Comparison of ENCODE assay signal across 20 cellular contexts in genomic region chr2:153074207-153074606, GRCh38.
DNase-seq lines count a peak whose midpoint lies in the region; ATAC-seq, FAIRE-seq and TF ChIP-seq lines count a peak whose summit lies in the region.
"Had no signal": no experiment of that assay in that cellular context is flagged by ENCODE, and none has a peak within 500 bp of the region (broad histone marks: within the 10 kb centered on the region; RNA-seq: fewer than 3 reads in every experiment).

No MANE protein-coding gene starts in this region.

- H3K27me3 ChIP-seq in RWPE2 (ENCODE audit: insufficient read depth, poor library complexity, severe bottlenecking) (no peaks in the 10 kb centered on the region), keratinocyte (ENCODE audit: control insufficient read depth, extremely low read depth, insufficient read depth, low read length) (no peaks in the 10 kb centered on the region), testis (no peaks in the 10 kb centered on the region)

- no peak overlapping the region for H3K4me3 ChIP-seq in A549
- H3K4me3 ChIP-seq in RWPE2 (ENCODE audit: severe bottlenecking) = no peak overlapping the region
- no peak overlapping the region for H3K4me3 ChIP-seq in keratinocyte (ENCODE audit: control insufficient read depth in 2 of 3, extremely low read depth in 1 of 3, insufficient read depth in 2 of 3, low read depth in 1 of 3, low read length in 3 of 3)
- H3K4me3 ChIP-seq in testis = no peak overlapping the region
- H3K4me3 ChIP-seq: PC-9 had no signal

- 18% methylated on average over 1 of the region's 1 CpG for WGBS in A549 (ENCODE audit: missing lambda C conversion rate)
- 93 to 100% methylated on average over 1 of the region's 1 CpG for WGBS in testis, 2 donors

- H3K27ac ChIP-seq in A549 (no peak overlapping the region), RWPE2 (ENCODE audit: poor library complexity, severe bottlenecking) (no peak overlapping the region), keratinocyte (ENCODE audit: control insufficient read depth, insufficient read depth, low read length) (no peak overlapping the region), testis (no peak overlapping the region)
- H3K27ac ChIP-seq: HL-60, KMS-11, PC-9 had no signal

- no peak for DNase-seq in A549 (ENCODE audit: low read depth in 1 of 2, low spot score in 1 of 2)
- DNase-seq in HS-5 (ENCODE audit: low read depth) = peak; percentile 58
- no peak for DNase-seq in RWPE2 (ENCODE audit: low spot score)
- DNase-seq in keratinocyte (ENCODE audit: low read depth, low spot score) = peak; percentile 5
- no peak for DNase-seq in testis
- DNase-seq in activated T-cell treated with anti-CD3 and anti-CD28 coated beads, Interleukin-2, amount 50 U/mL, for 1 hour = no peak
- DNase-seq: CD4-positive, alpha-beta T cell; DND-41; GOT3; HFFc6; NCI-H1417 treated with DMSO at 0.1 percent for 48 hours; NCI-H2029; NCI-H526; PC-9; Right ventricle myocardium superior; SK-N-SH had no signal

- no peaks in the 10 kb centered on the region for H3K79me2 ChIP-seq in keratinocyte (ENCODE audit: control insufficient read depth, insufficient read depth, low read length)

- no peak for TF ChIP-seq EP300 in A549 (IDR thresholded peaks at IDR 0.05)

- dilution Hi-C loops in keratinocyte (cut with MboI; ENCODE audit: extremely low pct_ligation_motif_present, low sequenced_read_pairs) = no loop called here

- TF ChIP-seq POLR2A in A549 (IDR thresholded peaks at IDR 0.05; ENCODE audit: low read length) (no peak), testis (IDR thresholded peaks at IDR 0.05) (no peak)

- H3K9me3 ChIP-seq in A549 = no peaks in the 10 kb centered on the region
- H3K9me3 ChIP-seq in RWPE2 (ENCODE audit: severe bottlenecking) = no peaks in the 10 kb centered on the region
- no peaks in the 10 kb centered on the region for H3K9me3 ChIP-seq in keratinocyte (ENCODE audit: control insufficient read depth, low read depth, low read length)
- no peaks in the 10 kb centered on the region for H3K9me3 ChIP-seq in testis
- H3K9me3 ChIP-seq: SK-N-SH had no signal

- ATAC-seq in A549 = no peak; a peak in 1 of 6 replicates
- peak; percentile 98 for ATAC-seq in RWPE2 (ENCODE audit: low read depth)
- ATAC-seq in HG03378 (IDR thresholded peaks at IDR 0.05; ENCODE audit: unreplicated experiment) = no peak
- no peak for ATAC-seq in GM21717 (IDR thresholded peaks at IDR 0.05; ENCODE audit: unreplicated experiment)

- no peak overlapping the region for H3K9ac ChIP-seq in keratinocyte (ENCODE audit: control insufficient read depth, extremely low read depth, insufficient read depth, low read length)
- H3K9ac ChIP-seq: KMS-11, SK-N-SH had no signal

- intact Hi-C loops in testis (cut with DNase I; ENCODE audit: low total_unique reads) = no loop called here

- no peak overlapping the region for H3K4me2 ChIP-seq in A549
- H3K4me2 ChIP-seq in keratinocyte (ENCODE audit: control insufficient read depth, extremely low read depth, insufficient read depth, low read depth, low read length) = no peak overlapping the region
- H3K4me2 ChIP-seq: KMS-11, PC-9, SK-N-SH had no signal

- CTCF ChIA-PET in A549 (lab: Yijun Ruan, JAX) = no interaction called here

- no peak for TF ChIP-seq CTCF in A549 (IDR thresholded peaks at IDR 0.05)
- TF ChIP-seq CTCF in RWPE2 (IDR thresholded peaks at IDR 0.05; ENCODE audit: poor library complexity, severe bottlenecking) = no peak
- no peak for TF ChIP-seq CTCF in keratinocyte (optimal IDR thresholded peaks at IDR 0.05 in 1 of 3, IDR thresholded peaks at IDR 0.05 in 1 of 3, conservative IDR thresholded peaks at IDR 0.05 in 1 of 3; ENCODE audit: extremely low read depth in 1 of 3, insufficient read depth in 2 of 3, low read length in 3 of 3)
- no peak for TF ChIP-seq CTCF in testis (IDR thresholded peaks at IDR 0.05)

- H4K20me1 ChIP-seq in keratinocyte (ENCODE audit: control insufficient read depth, extremely low read depth, insufficient read depth, low read length) = no peaks in the 10 kb centered on the region

- H2AFZ ChIP-seq in keratinocyte (ENCODE audit: control insufficient read depth, low read length) = no peak overlapping the region
- H2AFZ ChIP-seq: PC-9 had no signal

- H3K9me1 ChIP-seq in keratinocyte (ENCODE audit: control insufficient read depth, extremely low read depth, insufficient read depth, low read length) = no peaks in the 10 kb centered on the region

- FAIRE-seq in A549 (lab: Jason Lieb, UNC) = no peak
- peak; percentile 65 for FAIRE-seq in keratinocyte (lab: Jason Lieb, UNC)

- POLR2A ChIA-PET in A549 (lab: Yijun Ruan, JAX) = no interaction called here

- no peaks in the 10 kb centered on the region for H3K4me1 ChIP-seq in A549
- H3K4me1 ChIP-seq in RWPE2 (ENCODE audit: insufficient read depth, poor library complexity, severe bottlenecking) = peaks cover 7% of the 10 kb centered on the region
- peaks cover 4% of the 10 kb centered on the region for H3K4me1 ChIP-seq in keratinocyte (ENCODE audit: control insufficient read depth, extremely low read depth, insufficient read depth, low read length)
- H3K4me1 ChIP-seq in testis = no peaks in the 10 kb centered on the region

- H3K36me3 ChIP-seq in RWPE2 (ENCODE audit: low read depth) = no peaks in the 10 kb centered on the region
- no peaks in the 10 kb centered on the region for H3K36me3 ChIP-seq in keratinocyte (ENCODE audit: control insufficient read depth in 2 of 2, extremely low read depth in 1 of 2, insufficient read depth in 2 of 2, low read length in 2 of 2)
- H3K36me3 ChIP-seq in testis (ENCODE audit: low read depth, missing control alignments) = no peaks in the 10 kb centered on the region

- no peak for TF ChIP-seq RAD21 in A549 (conservative IDR thresholded peaks at IDR 0.05 in 1 of 2, IDR thresholded peaks at IDR 0.05 in 1 of 2)

TF ChIP-seq in A549, 52 proteins besides CTCF, POLR2A, EP300 and RAD21:
- TF ChIP-seq RFX5 (IDR thresholded peaks at IDR 0.05) (no peak), FOSL2 (IDR thresholded peaks at IDR 0.05) (no peak), FOSL2 (CRISPR knock-in tag; IDR thresholded peaks at IDR 0.05) (0 out of 2 replicates have a peak, but pooled peaks have one; percentile 17), TP53 (CRISPR knock-in tag; IDR thresholded peaks at IDR 0.05) (no peak)

Comparison
In these comparisons a context has a peak if more than half of its experiments do, and no peak if none do; other contexts are left out.
1. DNase-seq: peak in HS-5 (single experiment) and keratinocyte (single experiment); none in A549 (0 of 2), RWPE2 (single experiment), testis (single experiment) and activated T-cell treated with anti-CD3 and anti-CD28 coated beads, Interleukin-2, amount 50 U/mL, for 1 hour (single experiment).